In the genomic region with DNA sequence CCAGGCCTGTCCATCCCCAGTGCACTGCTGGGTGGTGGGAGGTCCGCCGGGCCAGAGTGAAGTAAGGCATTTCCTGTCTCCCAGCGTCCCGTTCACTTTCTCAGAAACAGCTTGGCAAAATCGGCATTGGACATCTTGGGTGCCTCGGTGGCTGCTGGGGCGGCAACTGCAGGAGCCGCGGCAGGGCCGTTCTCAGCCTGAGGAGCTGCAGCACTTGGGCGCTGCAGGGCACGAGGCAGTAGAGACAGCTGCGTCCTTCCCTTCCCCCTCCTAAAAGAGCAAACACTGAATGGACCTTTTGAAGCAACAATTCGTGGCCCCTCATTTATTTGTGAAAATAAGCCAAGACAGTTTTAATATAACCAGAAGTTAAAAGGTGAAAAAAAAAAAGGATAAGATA, we compare ENCODE assay signal across 24 cellular contexts. TPM values are rescaled to one million over a fixed set of nuclear protein-coding genes. Genes with fewer than 3 reads are reported as not detected.
DNase-seq lines count a peak whose midpoint lies in the region; TF ChIP-seq lines count a peak whose summit lies in the region.
"Had no signal": no experiment of that assay in that cellular context is flagged by ENCODE, and none has a peak within 500 bp of the region (broad histone marks: within the 10 kb centered on the region; RNA-seq: fewer than 3 reads in every experiment).

No MANE protein-coding gene starts in this region.

- H3K4me3 Mint-ChIP-seq in nephron: no peak overlapping the region
- H3K4me3 Mint-ChIP-seq: CD4-positive, alpha-beta memory T cell; H9 had no signal

- H3K4me1 ChIP-seq in urinary bladder (ENCODE audit: insufficient read depth): no peaks in the 10 kb centered on the region
- H3K4me1 ChIP-seq: Caco-2 had no signal

- H3K4me3 ChIP-seq in dorsolateral prefrontal cortex (peak overlapping the region in 4 of 59 donors; percentile 8 to 38 (median 20)), urinary bladder (ENCODE audit: low read depth, low read length) (no peak overlapping the region)
- H3K4me3 ChIP-seq: BLaER1 treated with 17β-estradiol and CSF1 and Interleukin-3, amounts not matched to agents 10 nM and 100 nM; GM23248; PC-9 had no signal

- no peaks in the 10 kb centered on the region for H3K27me3 ChIP-seq in dorsolateral prefrontal cortex
- H3K27me3 ChIP-seq: BLaER1 treated with 17β-estradiol and CSF1 and Interleukin-3, amounts not matched to agents 10 nM and 100 nM had no signal

- TF ChIP-seq CTCF in dorsolateral prefrontal cortex (IDR thresholded peaks at IDR 0.05 in 54 of 56, conservative IDR thresholded peaks at IDR 0.05 in 2 of 56; ENCODE audit: low read depth in 1 of 56, partially characterized antibody in 56 of 56) (peak in 1 of 56 donors; percentile 11), nephron (IDR thresholded peaks at IDR 0.05; ENCODE audit: unreplicated experiment in 3 of 3) (no peak)

- no peaks in the 10 kb centered on the region for H3K27me3 Mint-ChIP-seq in nephron (ENCODE audit: low read depth)
- H3K27me3 Mint-ChIP-seq: CD4-positive, alpha-beta memory T cell had no signal

- 73% methylated on average over 14 of the region's 14 CpGs for WGBS in urinary bladder

- intact Hi-C loops in dorsolateral prefrontal cortex (cut with DNase I): no loop called here

- H3K4me1 Mint-ChIP-seq in nephron: peaks cover 19% of the 10 kb centered on the region
- H3K4me1 Mint-ChIP-seq: H9 had no signal

- no peaks in the 10 kb centered on the region for H3K9me3 Mint-ChIP-seq in nephron
- H3K9me3 Mint-ChIP-seq: CD4-positive, alpha-beta memory T cell; H9 had no signal

- H3K27ac ChIP-seq in angular gyrus (ENCODE audit: low read depth, low read length) (peak overlapping the region; percentile 68), dorsolateral prefrontal cortex (peak overlapping the region; percentile 30 to 90 (median 79)), urinary bladder (ENCODE audit: low read depth) (peak overlapping the region; percentile 27)
- H3K27ac ChIP-seq: BLaER1 treated with 17β-estradiol and CSF1 and Interleukin-3, amounts not matched to agents 10 nM and 100 nM; GM23248; PC-9 had no signal

- H3K36me3 Mint-ChIP-seq in nephron (ENCODE audit: low read depth): peaks cover 80% of the 10 kb centered on the region

- H3K36me3 ChIP-seq in urinary bladder (ENCODE audit: insufficient read depth): peaks cover 8% of the 10 kb centered on the region

- no peak for DNase-seq in dorsolateral prefrontal cortex
- DNase-seq in germinal center (ENCODE audit: low spot score): no peak
- DNase-seq in central memory CD4-positive, alpha-beta T cell: no peak
- DNase-seq in NCI-H2227 treated with DMSO at 0.1 percent for 48 hours (lab: John Stamatoyannopoulos, UW): no peak
- DNase-seq: Caco-2; CD4-positive, alpha-beta memory T cell; DMS 273 treated with DMSO at 0.1 percent for 48 hours; DMS79 treated with DMSO at 0.1 percent for 48 hours; GM23248; H9; KBM-7; NCI-H1092; NCI-H1436 treated with DMSO at 0.1 percent for 48 hours; NCI-H1930; NCI-H226; NCI-H510A treated with DMSO at 0.1 percent for 48 hours; NCI-H748 treated with DMSO at 0.1 percent for 48 hours; PC-9; RPMI8226; SIG-M5 had no signal

- H3K27ac Mint-ChIP-seq in nephron: peak overlapping the region in 2 of 3 experiments; percentile 41 to 61

RNA-seq across cellular contexts. Expression of a gene that starts 8.3 kb away (rescaled TPM):
- total RNA-seq in dorsolateral prefrontal cortex (10 to 100 TPM in 23 of 120 experiments, 1 to 10 TPM in 97; 5.6 to 13.7 (median 8.3) TPM), urinary bladder (3.3 TPM)
- polyA plus RNA-seq in urinary bladder: 3.6 TPM

RNA-seq across cellular contexts. Expression of a gene that starts 37.6 kb away (rescaled TPM):
- total RNA-seq in dorsolateral prefrontal cortex: 10 to 100 TPM; 41.4 to 83.9 (median 63.1) TPM
- total RNA-seq in urinary bladder: 60.9 TPM
- polyA plus RNA-seq in urinary bladder: 29.3 TPM

RNA-seq across cellular contexts. Expression of a gene that starts 39.0 kb away (rescaled TPM):
- total RNA-seq in dorsolateral prefrontal cortex (100 to 1,000 TPM; 120 to 322 (median 236) TPM), urinary bladder (91.3 TPM)
- polyA plus RNA-seq in urinary bladder: 210 TPM

Comparison
In these comparisons a context has a peak if more than half of its experiments do, and no peak if none do; other contexts are left out.
1. H3K27ac ChIP-seq: peak in every context shown above with its lines; median percentile 79 in dorsolateral prefrontal cortex; 68 in angular gyrus; 27 in urinary bladder.